In the genomic region with DNA sequence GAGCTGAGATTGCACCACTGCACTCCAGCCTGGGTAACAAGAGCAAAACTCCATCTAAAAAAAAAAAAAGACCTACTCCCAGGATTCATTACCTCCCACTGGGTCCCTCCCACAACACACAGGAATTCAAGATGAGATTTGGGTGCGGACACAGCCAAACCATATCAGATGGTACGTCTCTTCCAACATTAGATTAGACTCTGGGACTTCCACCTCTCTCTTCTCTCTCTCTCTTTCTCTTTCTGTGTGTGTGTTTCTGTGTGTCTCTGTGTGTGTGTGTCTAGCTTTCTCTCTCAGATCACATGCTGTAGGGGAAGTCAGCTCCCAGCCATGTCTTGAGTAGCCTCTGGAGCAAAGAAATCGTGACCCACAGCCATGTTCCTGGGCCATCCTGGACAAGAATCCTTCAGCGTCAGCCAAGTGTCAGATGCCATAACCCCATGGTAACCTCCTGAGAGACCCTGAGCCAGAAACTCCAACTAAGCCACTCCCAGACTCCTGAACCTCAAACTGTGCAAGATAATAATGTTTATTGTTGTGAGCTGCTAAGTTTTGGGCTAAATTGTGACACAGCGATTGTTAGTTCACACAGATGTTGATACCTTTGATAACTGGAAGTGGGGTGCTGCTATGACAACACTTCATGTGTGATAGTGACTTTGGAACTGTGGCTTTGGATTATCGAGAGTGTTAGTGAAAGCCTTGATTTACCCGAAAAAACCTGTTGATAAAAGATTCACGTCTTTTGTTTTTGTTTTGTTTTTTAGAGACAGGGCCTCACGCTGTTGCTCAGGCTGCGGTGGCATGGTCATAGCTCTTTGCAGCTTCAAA, we compare ENCODE assay signal across 1 cellular context.
TF ChIP-seq lines count a peak whose summit lies in the region.

No MANE protein-coding gene starts in this region.

TF ChIP-seq in K562, 482 proteins besides CTCF, POLR2A, EP300 and RAD21 (continued from another document):
- TF ChIP-seq, protein P1, sequence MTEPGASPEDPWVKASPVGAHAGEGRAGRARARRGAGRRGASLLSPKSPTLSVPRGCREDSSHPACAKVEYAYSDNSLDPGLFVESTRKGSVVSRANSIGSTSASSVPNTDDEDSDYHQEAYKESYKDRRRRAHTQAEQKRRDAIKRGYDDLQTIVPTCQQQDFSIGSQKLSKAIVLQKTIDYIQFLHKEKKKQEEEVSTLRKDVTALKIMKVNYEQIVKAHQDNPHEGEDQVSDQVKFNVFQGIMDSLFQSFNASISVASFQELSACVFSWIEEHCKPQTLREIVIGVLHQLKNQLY (CRISPR knock-in tag; conservative IDR thresholded peaks at IDR 0.05): peak in 1 of 2 experiments; percentile 57; a peak in 1 of 4 replicates
- TF ChIP-seq ATF1 (CRISPR knock-in tag; IDR thresholded peaks at IDR 0.05) (no peak), ATF1 (tag; IDR thresholded peaks at IDR 0.05) (peak; percentile 9; the same call in 1 of the 2 replicates)
TF ChIP-seq in K562: peak in this region for 71.
